Comparison of ENCODE assay signal across 18 cellular contexts in the genomic region with DNA sequence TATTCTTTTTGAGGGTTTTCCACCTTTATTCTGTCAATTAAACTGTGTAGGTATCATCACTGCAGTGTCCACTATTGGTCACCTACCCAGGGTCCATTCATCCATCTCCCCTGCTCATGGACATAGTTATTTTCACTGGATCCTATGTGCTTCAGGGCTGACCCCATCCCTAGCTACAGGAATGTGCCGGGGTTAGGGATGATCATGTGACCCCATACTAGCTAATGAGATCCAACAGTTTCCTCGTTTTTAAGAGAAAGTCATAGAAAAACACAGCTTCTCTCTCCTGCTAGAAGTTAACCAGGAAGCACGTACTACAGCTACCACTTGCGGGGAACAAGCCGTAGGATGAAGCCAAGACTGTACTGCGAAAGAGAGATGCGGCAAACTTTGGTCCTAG. TPM values are rescaled to one million over a fixed set of nuclear protein-coding genes. Genes with fewer than 3 reads are reported as not detected.
DNase-seq lines count a peak whose midpoint lies in the region; ATAC-seq, FAIRE-seq and TF ChIP-seq lines count a peak whose summit lies in the region.
"Had no signal": no experiment of that assay in that cellular context is flagged by ENCODE, and none has a peak within 500 bp of the region (broad histone marks: within the 10 kb centered on the region; RNA-seq: fewer than 3 reads in every experiment).

No MANE protein-coding gene starts in this region.

- ATAC-seq in GM23338 (peak; percentile 42), K562 (no peak)

- H2AFZ ChIP-seq in GM23338 (peak overlapping the region; percentile 5; the same call in 1 of the 2 replicates), K562 (ENCODE audit: low read depth, low read length) (no peak overlapping the region)

- peak overlapping the region; percentile 74 for H3K27ac ChIP-seq in A673 (ENCODE audit: low read depth, low read length, poor library complexity, severe bottlenecking)
- no peak overlapping the region for H3K27ac ChIP-seq in GM23338 (ENCODE audit: low read depth)
- H3K27ac ChIP-seq in K562 (ENCODE audit: extremely low read depth, low read depth, low read length), result no peak overlapping the region
- H3K27ac ChIP-seq in tibial artery, result peak overlapping the region; percentile 23 to 51
- H3K27ac ChIP-seq in vagina, result no peak overlapping the region
- H3K27ac ChIP-seq: 22Rv1, C4-2B had no signal

- FAIRE-seq in K562 (lab: Jason Lieb, UNC) (no peak), H54 (lab: Jason Lieb, UNC) (no peak)
- FAIRE-seq: GM12892, GM19239 had no signal

- 91% methylated on average over 7 of the region's 7 CpGs for WGBS in K562 (ENCODE audit: insufficient coverage, low coverage, missing lambda C conversion rate)

- H3K4me3 Mint-ChIP-seq in GM23338, result no peak overlapping the region
- H3K4me3 Mint-ChIP-seq in osteocyte (ENCODE audit: unreplicated experiment), result no peak overlapping the region
- H3K4me3 Mint-ChIP-seq: CD4-positive, alpha-beta memory T cell had no signal

- CTCF ChIA-PET in A673 (lab: Charles Lee), result interaction anchor here (1.6 kb wide), 1 partner anchor 18 kb away, joined by 4 read pairs; no protein-coding TSS in a partner anchor
- CTCF ChIA-PET in K562 (lab: Yijun Ruan, JAX; ENCODE audit: low intra/inter-chr PET ratio), result no interaction called here

- BruUV-seq in A673 (replicated peaks; lab: Mats Ljungman, UMichigan), result no TSS peak
- no TSS peak for BruUV-seq in K562 (replicated peaks; lab: Mats Ljungman, UMichigan)

- peaks cover 89% of the 10 kb centered on the region for H3K4me1 ChIP-seq in A673 (ENCODE audit: insufficient read depth, low read length, poor library complexity, severe bottlenecking)
- H3K4me1 ChIP-seq in GM23338 (ENCODE audit: insufficient read depth), result no peaks in the 10 kb centered on the region
- no peaks in the 10 kb centered on the region; a peak in 1 of 5 replicates for H3K4me1 ChIP-seq in K562 (replicated peaks in 1 of 2; ENCODE audit: control insufficient read depth in 2 of 2, insufficient read depth in 2 of 2, low read length in 2 of 2)
- H3K4me1 ChIP-seq in tibial artery, result peaks cover 0 to 76% (median 13%) of the 10 kb centered on the region in 4 donors
- H3K4me1 ChIP-seq in vagina, result no peaks in the 10 kb centered on the region
- H3K4me1 ChIP-seq: BE2C had no signal

- no peak for TF ChIP-seq EP300 in K562 (IDR thresholded peaks at IDR 0.05; ENCODE audit: low read length)

- H3K36me3 ChIP-seq in A673 (ENCODE audit: insufficient read depth, low read length, poor library complexity, severe bottlenecking) (peaks cover 13% of the 10 kb centered on the region), GM23338 (ENCODE audit: insufficient read depth) (no peaks in the 10 kb centered on the region), K562 (ENCODE audit: control insufficient read depth, insufficient read depth, low read length) (peaks cover 18% of the 10 kb centered on the region; the same call in 2 of the 3 replicates), tibial artery (no peaks in the 10 kb centered on the region), vagina (no peaks in the 10 kb centered on the region)
- H3K36me3 ChIP-seq: BE2C had no signal

- POLR2A ChIA-PET in A673 (lab: Charles Lee; ENCODE audit: low non-redundant PET) (no interaction called here), K562 (lab: Yijun Ruan, JAX) (no interaction called here)

- H3K9ac ChIP-seq in K562 (ENCODE audit: insufficient read depth in 1 of 2, low read depth in 2 of 2, low read length in 2 of 2), result no peak overlapping the region

- TF ChIP-seq POLR2A in K562 (conservative IDR thresholded peaks at IDR 0.05), result no peak
- TF ChIP-seq POLR2A in H54 (IDR thresholded peaks at IDR 0.05; ENCODE audit: low read depth, low read length), result no peak
- TF ChIP-seq POLR2A in vagina (IDR thresholded peaks at IDR 0.05), result no peak

- no peak for TF ChIP-seq CTCF in A673 (conservative IDR thresholded peaks at IDR 0.05; ENCODE audit: low read depth, low read length)
- TF ChIP-seq CTCF in GM23338 (conservative IDR thresholded peaks at IDR 0.05; ENCODE audit: low read depth in 2 of 2), result no peak
- TF ChIP-seq CTCF in K562 (IDR thresholded peaks at IDR 0.05 in 2 of 3, conservative IDR thresholded peaks at IDR 0.05 in 1 of 3; ENCODE audit: insufficient read depth in 2 of 3, low read depth in 1 of 3, low read length in 3 of 3), result no peak
- TF ChIP-seq CTCF in tibial artery (IDR thresholded peaks at IDR 0.05), result no peak
- no peak for TF ChIP-seq CTCF in osteocyte (IDR thresholded peaks at IDR 0.05)
- no peak for TF ChIP-seq CTCF in vagina (IDR thresholded peaks at IDR 0.05)

- H3K4me2 ChIP-seq in GM23338 (no peak overlapping the region), K562 (ENCODE audit: insufficient read depth, low read length) (no peak overlapping the region)

- H4K20me1 ChIP-seq in GM23338 (replicated peaks; ENCODE audit: insufficient read depth) (no peaks in the 10 kb centered on the region), K562 (replicated peaks; ENCODE audit: control insufficient read depth, insufficient read depth, low read length) (no peaks in the 10 kb centered on the region)

- no peaks in the 10 kb centered on the region for H3K27me3 ChIP-seq in A673 (replicated peaks; ENCODE audit: insufficient read depth, low read depth, low read length, poor library complexity)
- no peaks in the 10 kb centered on the region for H3K27me3 ChIP-seq in GM23338 (ENCODE audit: insufficient read depth)
- no peaks in the 10 kb centered on the region for H3K27me3 ChIP-seq in K562 (ENCODE audit: control insufficient read depth in 2 of 2, insufficient read depth in 2 of 2, low read length in 2 of 2)
- H3K27me3 ChIP-seq in tibial artery, result no peaks in the 10 kb centered on the region
- no peaks in the 10 kb centered on the region for H3K27me3 ChIP-seq in vagina
- H3K27me3 ChIP-seq: BE2C had no signal

- intact Hi-C loops in A673 (cut with micrococcal nuclease; ENCODE audit: unreplicated experiment), result loop anchor here (10.0 kb wide), 1 partner anchor 1323 kb away; no protein-coding TSS in a partner anchor
- intact Hi-C loops in K562 (cut with micrococcal nuclease), result no loop called here
- intact Hi-C loops in tibial artery (cut with DNase I; ENCODE audit: low total_unique reads), result no loop called here
- intact Hi-C loops in vagina (cut with DNase I), result no loop called here

- H3K27me3 Mint-ChIP-seq in GM23338 (ENCODE audit: insufficient read depth, low read depth, poor library complexity) (peaks cover 1% of the 10 kb centered on the region), osteocyte (ENCODE audit: unreplicated experiment) (peaks cover 27% of the 10 kb centered on the region)

- no peaks in the 10 kb centered on the region for H3K9me2 ChIP-seq in GM23338 (ENCODE audit: insufficient read depth)

- H3K27ac Mint-ChIP-seq in GM23338 (no peak overlapping the region), osteocyte (ENCODE audit: unreplicated experiment) (no peak overlapping the region)
- H3K27ac Mint-ChIP-seq: CD4-positive, alpha-beta memory T cell had no signal

- H3K79me2 ChIP-seq in GM23338 (replicated peaks; ENCODE audit: insufficient read depth) (no peaks in the 10 kb centered on the region), K562 (ENCODE audit: control insufficient read depth, insufficient read depth, low read length) (peaks cover 46% of the 10 kb centered on the region)

- H3K36me3 Mint-ChIP-seq in GM23338 (ENCODE audit: low read depth) (no peaks in the 10 kb centered on the region), osteocyte (ENCODE audit: unreplicated experiment) (no peaks in the 10 kb centered on the region)
- H3K36me3 Mint-ChIP-seq: CD4-positive, alpha-beta memory T cell had no signal

- in situ Hi-C loops in K562 (cut with MboI), result no loop called here

- no peak for TF ChIP-seq RAD21 in K562 (CRISPR knock-in tag; conservative IDR thresholded peaks at IDR 0.05 in 1 of 2, IDR thresholded peaks at IDR 0.05 in 1 of 2)

- DNase-seq in A673 (ENCODE audit: low spot score), result no peak
- no peak for DNase-seq in GM23338 (ENCODE audit: low spot score)
- DNase-seq in K562 (ENCODE audit: extremely low read depth in 1 of 4, low spot score in 3 of 4), result no peak
- DNase-seq in tibial artery, result no peak
- no peak for DNase-seq in NCI-H510A treated with DMSO at 0.1 percent for 48 hours (lab: John Stamatoyannopoulos, UW)
- DNase-seq in osteocyte (ENCODE audit: extremely low spot score, unreplicated experiment), result no peak
- DNase-seq in H54 (ENCODE audit: insufficient read length, low spot score), result no peak
- no peak for DNase-seq in vagina (ENCODE audit: extremely low spot score in 2 of 2)
- DNase-seq: BE2C; CD4-positive, alpha-beta memory T cell; DND-41; GDM1; H7; KBM-7 had no signal

- H3K4me3 ChIP-seq in A673 (ENCODE audit: low read depth, low read length, poor library complexity, severe bottlenecking) (no peak overlapping the region), GM23338 (no peak overlapping the region), K562 (no peak overlapping the region), tibial artery (peak overlapping the region; percentile 29 to 32), vagina (no peak overlapping the region)

- H3K9me3 ChIP-seq in A673 (ENCODE audit: low read depth, low read length, poor library complexity, severe bottlenecking) (no peaks in the 10 kb centered on the region), K562 (replicated peaks; ENCODE audit: control insufficient read depth, insufficient read depth, low read depth, low read length) (no peaks in the 10 kb centered on the region), tibial artery (no peaks in the 10 kb centered on the region), vagina (no peaks in the 10 kb centered on the region)
- H3K9me3 ChIP-seq: BE2C had no signal

- no peaks in the 10 kb centered on the region for H3K9me3 Mint-ChIP-seq in GM23338
- H3K9me3 Mint-ChIP-seq in osteocyte (ENCODE audit: unreplicated experiment), result no peaks in the 10 kb centered on the region
- H3K9me3 Mint-ChIP-seq: CD4-positive, alpha-beta memory T cell had no signal

- no peaks in the 10 kb centered on the region for H3F3A ChIP-seq in GM23338 (replicated peaks; ENCODE audit: low read depth)

- no peaks in the 10 kb centered on the region; the same call in 2 of the 3 replicates for H3K4me1 Mint-ChIP-seq in GM23338
- no peaks in the 10 kb centered on the region for H3K4me1 Mint-ChIP-seq in osteocyte (ENCODE audit: unreplicated experiment)
- H3K4me1 Mint-ChIP-seq: CD4-positive, alpha-beta memory T cell had no signal

- no peaks in the 10 kb centered on the region for H3K9me1 ChIP-seq in K562 (ENCODE audit: control insufficient read depth, insufficient read depth, low read length)

RNA-seq across cellular contexts. Expression of a gene that starts 19.6 kb away (rescaled TPM):
- total RNA-seq in A673 (2021) (96.0 and 107 TPM in 2 replicates), K562 (2014; rRNA removed) (14.2 and 26.2 TPM in 2 replicates), K562 (2014; rRNA removed; fragmentation: Illumina TruSeq; extraction: Trizol) (19.0 and 19.2 TPM in 2 replicates), K562 (2015; rRNA removed; fragmentation: Illumina TruSeq; extraction: Trizol) (18.4 and 20.0 TPM in 2 replicates), K562 (2021) (28.5 and 33.3 TPM in 2 replicates), osteocyte (not detected in 2 replicates), vagina (17.7 TPM)
- total RNA-seq in GM23338 (2014; rRNA removed; shearing (Covaris generic)), result 1.6 and 4.5 TPM in 2 replicates
- polyA plus RNA-seq in GM23338 (2016; fragmentation: Nextera tagmentation; extraction: Ambion mirVana) (0.28 and 0.45 TPM in 2 replicates), K562 (2011; rRNA removed) (3.2 and 4.5 TPM in 2 replicates), K562 (2014; fragmentation: Illumina TruSeq; extraction: Trizol) (11.6 and 14.6 TPM in 2 replicates), K562 (2014; fragmentation: Nextera tagmentation; extraction: Ambion mirVana) (1 to 10 TPM; 3.8 to 5.1 TPM), K562 (2014; rRNA removed) (9.7 and 17.7 TPM in 2 replicates)
- total RNA-seq in K562 (2011; cell fraction: chromatin; rRNA removed; ENCODE audit: low replicate concordance), result 14.8 and 15.1 TPM in 2 replicates
- total RNA-seq in K562 (2011; cell fraction: nucleolus; rRNA removed), result 13.7 and 16.2 TPM in 2 replicates
- 13.1 and 24.9 TPM in 2 replicates for total RNA-seq in K562 (2011; cell fraction: nucleoplasm; rRNA removed)
- 3.3 and 10.5 TPM in 2 replicates for polyA plus RNA-seq in K562 (2011; cell fraction: cytosol; rRNA removed)
- polyA plus RNA-seq in K562 (2011; cell fraction: nucleus; rRNA removed), result 4.9 and 8.3 TPM in 2 replicates
- 15.2 and 16.0 TPM in 2 replicates for polyA plus RNA-seq in K562 (2012)
- 5.3 and 6.0 TPM in 2 replicates for polyA minus RNA-seq in K562 (2011; rRNA and poly(A)+ RNA removed)
- 5.9 and 7.3 TPM in 2 replicates for polyA minus RNA-seq in K562 (2011; cell fraction: cytosol; rRNA and poly(A)+ RNA removed)
- 8.1 and 9.1 TPM in 2 replicates for polyA minus RNA-seq in K562 (2011; cell fraction: nucleus; rRNA and poly(A)+ RNA removed)
- total RNA-seq: CD4-positive, alpha-beta memory T cell had no signal

RNA-seq across cellular contexts. Expression of a gene that starts 52.8 kb away (rescaled TPM):
- total RNA-seq in A673 (2021) (112 and 113 TPM in 2 replicates), K562 (2014; rRNA removed) (80.8 and 86.5 TPM in 2 replicates), K562 (2014; rRNA removed; fragmentation: Illumina TruSeq; extraction: Trizol) (86.0 and 108 TPM in 2 replicates), K562 (2015; rRNA removed; fragmentation: Illumina TruSeq; extraction: Trizol) (75.5 and 88.3 TPM in 2 replicates), K562 (2021) (129 and 134 TPM in 2 replicates), osteocyte (78.1 and 84.3 TPM in 2 replicates), vagina (59.7 TPM)
- 84.9 and 85.4 TPM in 2 replicates for total RNA-seq in GM23338 (2014; rRNA removed; shearing (Covaris generic))
- polyA plus RNA-seq in GM23338 (2016; fragmentation: Nextera tagmentation; extraction: Ambion mirVana) (142 and 170 TPM in 2 replicates), K562 (2011; rRNA removed) (230 and 264 TPM in 2 replicates), K562 (2014; fragmentation: Illumina TruSeq; extraction: Trizol) (207 and 240 TPM in 2 replicates), K562 (2014; fragmentation: Nextera tagmentation; extraction: Ambion mirVana) (100 to 1,000 TPM; 194 to 244 TPM), K562 (2014; rRNA removed) (157 TPM in 2 replicates)
- 82.9 and 341 TPM in 2 replicates for total RNA-seq in K562 (2011; cell fraction: chromatin; rRNA removed; ENCODE audit: low replicate concordance)
- 32.4 and 47.8 TPM in 2 replicates for total RNA-seq in K562 (2011; cell fraction: nucleolus; rRNA removed)
- total RNA-seq in K562 (2011; cell fraction: nucleoplasm; rRNA removed), result 107 and 212 TPM in 2 replicates
- polyA plus RNA-seq in K562 (2011; cell fraction: cytosol; rRNA removed), result 17.5 and 48.4 TPM in 2 replicates
- 309 and 554 TPM in 2 replicates for polyA plus RNA-seq in K562 (2011; cell fraction: nucleus; rRNA removed)
- polyA plus RNA-seq in K562 (2012), result 109 and 124 TPM in 2 replicates
- 108 and 129 TPM in 2 replicates for polyA minus RNA-seq in K562 (2011; rRNA and poly(A)+ RNA removed)
- polyA minus RNA-seq in K562 (2011; cell fraction: cytosol; rRNA and poly(A)+ RNA removed), result 28.0 and 33.2 TPM in 2 replicates
- polyA minus RNA-seq in K562 (2011; cell fraction: nucleus; rRNA and poly(A)+ RNA removed), result 82.8 and 171 TPM in 2 replicates

Comparison
In these comparisons a context has a peak if more than half of its experiments do, and no peak if none do; other contexts are left out.
1. H3K27ac ChIP-seq: peak in A673 (single experiment) and tibial artery (2 of 2); none in GM23338 (single experiment), K562 (single experiment) and vagina (single experiment).
2. H3K4me3 ChIP-seq: peak in tibial artery (2 of 2); none in A673 (single experiment), GM23338 (single experiment), K562 (single experiment) and vagina (0 of 2).